Comparison of ENCODE assay signal across 28 cellular contexts in genomic region chr19:16919496-16919895, GRCh38. TPM values are rescaled to one million over a fixed set of nuclear protein-coding genes. Genes with fewer than 3 reads are reported as not detected.
DNase-seq lines count a peak whose midpoint lies in the region; ATAC-seq, FAIRE-seq and TF ChIP-seq lines count a peak whose summit lies in the region.
"Had no signal": no experiment of that assay in that cellular context is flagged by ENCODE, and none has a peak within 500 bp of the region (broad histone marks: within the 10 kb centered on the region; RNA-seq: fewer than 3 reads in every experiment).

No MANE protein-coding gene starts in this region.

- H3K4me1 ChIP-seq in breast epithelium: no peaks in the 10 kb centered on the region
- no peaks in the 10 kb centered on the region for H3K4me1 ChIP-seq in kidney (ENCODE audit: control insufficient read depth in 1 of 2, insufficient read depth in 1 of 2, low read depth in 1 of 2, low read length in 2 of 2)
- no peaks in the 10 kb centered on the region for H3K4me1 ChIP-seq in psoas muscle
- H3K4me1 ChIP-seq: A549 had no signal

- H3K27ac ChIP-seq in breast epithelium: no peak overlapping the region
- H3K27ac ChIP-seq in kidney (ENCODE audit: low read depth in 2 of 2, low read length in 2 of 2): no peak overlapping the region
- H3K27ac ChIP-seq in psoas muscle: no peak overlapping the region
- H3K27ac ChIP-seq: 22Rv1; A549; BLaER1 treated with 17β-estradiol and CSF1 and Interleukin-3, amounts not matched to agents 10 nM and 100 nM; C4-2B had no signal

- ATAC-seq in psoas muscle: no peak
- ATAC-seq: A549, GM12878 had no signal

- TF ChIP-seq CTCF in MCF 10A (IDR thresholded peaks at IDR 0.05; ENCODE audit: unreplicated experiment): no peak
- no peak for TF ChIP-seq CTCF in breast epithelium (IDR thresholded peaks at IDR 0.05)
- TF ChIP-seq CTCF in CD14-positive monocyte (IDR thresholded peaks at IDR 0.05): no peak
- TF ChIP-seq CTCF in kidney (IDR thresholded peaks at IDR 0.05; ENCODE audit: borderline replicate concordance, extremely low read depth, insufficient read depth): no peak
- TF ChIP-seq CTCF in psoas muscle (IDR thresholded peaks at IDR 0.05): no peak

- POLR2A ChIA-PET in MCF 10A (lab: Yijun Ruan, JAX): interaction anchor here (0.7 to 1.7 kb wide), 2 partner anchors 32 to 41 kb away, joined by 3 to 6 read pairs; no protein-coding TSS in a partner anchor

- H3K36me3 ChIP-seq in breast epithelium (no peaks in the 10 kb centered on the region), kidney (ENCODE audit: control insufficient read depth in 1 of 2, insufficient read depth in 2 of 2, low read length in 2 of 2) (no peaks in the 10 kb centered on the region), psoas muscle (ENCODE audit: insufficient read depth in 1 of 2, low read depth in 1 of 2) (no peaks in the 10 kb centered on the region)

- no peak for FAIRE-seq in kidney (lab: Jason Lieb, UNC)
- FAIRE-seq: A549, GM12878, GM12892, GM18507 had no signal

- WGBS in psoas muscle, 3 donors: 62 to 81% (median 76%) methylated on average over 4 of the region's 4 CpGs

- no peak overlapping the region for H3K9ac ChIP-seq in kidney (ENCODE audit: low read length in 2 of 2)
- H3K9ac ChIP-seq: BLaER1 treated with 17β-estradiol and CSF1 and Interleukin-3, amounts not matched to agents 10 nM and 100 nM had no signal

- BruUV-seq in MCF 10A (replicated peaks; lab: Mats Ljungman, UMichigan): no TSS peak

- intact Hi-C loops in MCF 10A (cut with micrococcal nuclease) (no loop called here), breast epithelium (cut with DNase I; ENCODE audit: low total_unique reads) (no loop called here), CD14-positive monocyte (cut with micrococcal nuclease) (no loop called here), kidney (cut with DNase I) (no loop called here), psoas muscle (cut with DNase I) (no loop called here)

- peaks cover 10 to 22% of the 10 kb centered on the region in 2 donors for H3K9me3 ChIP-seq in breast epithelium
- peaks cover 0 to 4% of the 10 kb centered on the region in 2 donors for H3K9me3 ChIP-seq in kidney (ENCODE audit: control insufficient read depth in 1 of 2, low read length in 2 of 2)
- no peaks in the 10 kb centered on the region for H3K9me3 ChIP-seq in psoas muscle

- no peaks in the 10 kb centered on the region for H3K27me3 Mint-ChIP-seq in MCF 10A (ENCODE audit: insufficient read depth, unreplicated experiment)
- H3K27me3 Mint-ChIP-seq in CD14-positive monocyte (ENCODE audit: low read depth in 3 of 3): peaks cover 10 to 15% (median 15%) of the 10 kb centered on the region in 3 donors
- H3K27me3 Mint-ChIP-seq: CD4-positive, CD25-positive, alpha-beta regulatory T cell had no signal

- DNase-seq in MCF 10A (ENCODE audit: unreplicated experiment) (no peak), breast epithelium (ENCODE audit: low spot score in 2 of 2) (no peak), CD14-positive monocyte (ENCODE audit: low spot score) (peak; percentile 5), kidney (peak; percentile 18), psoas muscle (no peak)
- DNase-seq: AML-193; CD4-positive, alpha-beta memory T cell; CD4-positive, CD25-positive, alpha-beta regulatory T cell; CD8-positive, alpha-beta memory T cell; COR-L47; DMS 273 treated with DMSO at 0.1 percent for 48 hours; DMS153; DMS53; DMS79; DND-41; EL; GDM1 had no signal

- H3K4me3 ChIP-seq in breast epithelium: no peak overlapping the region
- no peak overlapping the region for H3K4me3 ChIP-seq in kidney (ENCODE audit: low read length in 2 of 2)
- no peak overlapping the region for H3K4me3 ChIP-seq in psoas muscle
- H3K4me3 ChIP-seq: A549; BLaER1 treated with 17β-estradiol and CSF1 and Interleukin-3, amounts not matched to agents 10 nM and 100 nM; GM12878 had no signal

- TF ChIP-seq POLR2A in breast epithelium (IDR thresholded peaks at IDR 0.05): no peak

- peak overlapping the region; percentile 35 for H3K4me3 Mint-ChIP-seq in MCF 10A (ENCODE audit: unreplicated experiment)
- H3K4me3 Mint-ChIP-seq in CD14-positive monocyte: no peak overlapping the region
- H3K4me3 Mint-ChIP-seq: B cell; CD4-positive, alpha-beta memory T cell; CD4-positive, CD25-positive, alpha-beta regulatory T cell; CD8-positive, alpha-beta memory T cell had no signal

- peaks cover 6% of the 10 kb centered on the region for H3K36me3 Mint-ChIP-seq in MCF 10A (ENCODE audit: insufficient read depth, unreplicated experiment)
- no peaks in the 10 kb centered on the region for H3K36me3 Mint-ChIP-seq in CD14-positive monocyte
- H3K36me3 Mint-ChIP-seq: CD4-positive, CD25-positive, alpha-beta regulatory T cell; CD8-positive, alpha-beta memory T cell had no signal

- CTCF ChIA-PET in MCF 10A (lab: Yijun Ruan, JAX): interaction anchor here (0.7 kb wide), 1 partner anchor 296 kb away, joined by 4 read pairs; no protein-coding TSS in a partner anchor

- H3K27me3 ChIP-seq in breast epithelium (no peaks in the 10 kb centered on the region), psoas muscle (ENCODE audit: insufficient read depth in 3 of 3, low read length in 2 of 3) (peaks cover 0 to 2% (median 0%) of the 10 kb centered on the region in 3 donors)
- H3K27me3 ChIP-seq: BLaER1 treated with 17β-estradiol and CSF1 and Interleukin-3, amounts not matched to agents 10 nM and 100 nM had no signal

- H3K9me3 Mint-ChIP-seq in MCF 10A (ENCODE audit: unreplicated experiment) (peaks cover 8% of the 10 kb centered on the region), CD14-positive monocyte (peaks cover 11 to 25% (median 20%) of the 10 kb centered on the region in 7 donors)

- no peak overlapping the region for H3K27ac Mint-ChIP-seq in MCF 10A (ENCODE audit: low read depth, unreplicated experiment)
- no peak overlapping the region for H3K27ac Mint-ChIP-seq in CD14-positive monocyte
- H3K27ac Mint-ChIP-seq: B cell; CD4-positive, alpha-beta memory T cell had no signal

- H3K4me1 Mint-ChIP-seq in MCF 10A (ENCODE audit: insufficient read depth, unreplicated experiment): peaks cover 9% of the 10 kb centered on the region
- no peaks in the 10 kb centered on the region for H3K4me1 Mint-ChIP-seq in CD14-positive monocyte
- H3K4me1 Mint-ChIP-seq: B cell; CD4-positive, CD25-positive, alpha-beta regulatory T cell; CD8-positive, alpha-beta memory T cell had no signal

RNA-seq across cellular contexts. Expression of gene F2RL3, which starts 30.7 kb away (rescaled TPM):
- total RNA-seq in MCF 10A (2022): not detected in 2 replicates
- total RNA-seq in breast epithelium: 10 to 100 TPM in 1 of 3 donors, 1 to 10 TPM in 1, under 1 TPM in 1; 0.32 to 27.5 (median 4.2) TPM
- not detected for polyA plus RNA-seq in CD14-positive monocyte
- total RNA-seq in kidney: 3.2 TPM
- polyA plus RNA-seq in kidney (ENCODE audit: insufficient read depth, low read depth, low replicate concordance): 1.4 TPM
- total RNA-seq in psoas muscle: 1 to 10 TPM in 2 of 4 donors, under 1 TPM in 2; 0.27 to 3.7 (median 0.86) TPM
- polyA plus RNA-seq in psoas muscle: 1 to 10 TPM; 1.4 to 4.5 (median 2.0) TPM
- total RNA-seq: A172; CD4-positive, alpha-beta memory T cell; CD8-positive, alpha-beta memory T cell; G401 had no signal
- polyA plus RNA-seq: A549; BJ; CD4-positive, alpha-beta memory T cell; CD4-positive, CD25-positive, alpha-beta regulatory T cell; CD8-positive, alpha-beta memory T cell had no signal

Comparison
In these comparisons a context has a peak if more than half of its experiments do, and no peak if none do; other contexts are left out.
1. DNase-seq: peak in CD14-positive monocyte (single experiment) and kidney (single experiment); none in MCF 10A (single experiment), breast epithelium (0 of 2) and psoas muscle (0 of 2).